17 cellular contexts compared by ENCODE assay signal in genomic region chr14:94177806-94178205, GRCh38. TPM values are rescaled to one million over a fixed set of nuclear protein-coding genes. Genes with fewer than 3 reads are reported as not detected.
DNase-seq lines count a peak whose midpoint lies in the region; ATAC-seq and TF ChIP-seq lines count a peak whose summit lies in the region.
"Had no signal": no experiment of that assay in that cellular context is flagged by ENCODE, and none has a peak within 500 bp of the region (broad histone marks: within the 10 kb centered on the region; RNA-seq: fewer than 3 reads in every experiment).

No MANE protein-coding gene starts in this region.

- H3K36me3 ChIP-seq in PC-3 (ENCODE audit: low read depth, low read length), result no peaks in the 10 kb centered on the region
- no peaks in the 10 kb centered on the region for H3K36me3 ChIP-seq in psoas muscle (ENCODE audit: insufficient read depth in 1 of 2, low read depth in 1 of 2)

- H3K9me3 ChIP-seq in PC-3 (ENCODE audit: low read length) (no peaks in the 10 kb centered on the region), psoas muscle (no peaks in the 10 kb centered on the region)
- H3K9me3 ChIP-seq: Caco-2 had no signal

- BruUV-seq in PC-3 (replicated peaks; lab: Mats Ljungman, UMichigan), result no TSS peak

- no peak overlapping the region for H3K9ac ChIP-seq in PC-3 (ENCODE audit: low read length)

- CTCF ChIA-PET in PC-3 (lab: Charles Lee), result no interaction called here

- H4K20me1 ChIP-seq in PC-3 (ENCODE audit: low read length), result peaks cover 8% of the 10 kb centered on the region; the same call in 1 of the 2 replicates

- no peak overlapping the region for H3K4me2 ChIP-seq in PC-3 (ENCODE audit: low read length)
- H3K4me2 ChIP-seq: PC-9 had no signal

- H3K27me3 ChIP-seq in PC-3 (ENCODE audit: low read length), result peaks cover 58% of the 10 kb centered on the region
- peaks cover 0 to 40% (median 3%) of the 10 kb centered on the region in 3 donors for H3K27me3 ChIP-seq in psoas muscle (ENCODE audit: insufficient read depth in 3 of 3, low read length in 2 of 3)

- no peak for DNase-seq in activated T-cell treated with anti-CD3 and anti-CD28 coated beads, Interleukin-2, amount 50 U/mL, for 4 hours
- no peak for DNase-seq in activated T-cell treated with anti-CD3 and anti-CD28 coated beads for 4 hours
- peak; percentile 9 for DNase-seq in PC-3
- no peak for DNase-seq in epithelial cell of prostate (ENCODE audit: low read depth, low spot score)
- no peak for DNase-seq in type B pancreatic cell (ENCODE audit: extremely low spot score, unreplicated experiment)
- no peak for DNase-seq in psoas muscle
- no peak for DNase-seq in Right ventricle myocardium inferior (ENCODE audit: missing footprints)
- no peak for DNase-seq in activated T-helper 2 cell treated with anti-CD3 and anti-CD28 coated beads, Interferon-gamma antibody, Interleukin-2, Interleukin-4, amounts not matched to agents 10 μg/mL and 5 μg/mL and 100 μg/mL, durations not matched to agents 14 hours and 24 hours and 36 hours (ENCODE audit: low spot score)
- DNase-seq: Caco-2, DMS53, KBM-7, NCI-H1048, NCI-H146, NCI-H2227 treated with DMSO at 0.1 percent for 48 hours, NCI-H526 treated with DMSO at 0.1 percent for 48 hours, PC-9, SHP77 had no signal

- no peak overlapping the region for H3K4me3 ChIP-seq in PC-3 (ENCODE audit: low read length)
- no peak overlapping the region for H3K4me3 ChIP-seq in psoas muscle
- H3K4me3 ChIP-seq: PC-9 had no signal

- peaks cover 13% of the 10 kb centered on the region for H3K27me3 Mint-ChIP-seq in activated T-cell treated with anti-CD3 and anti-CD28 coated beads, Interleukin-2, amount 50 U/mL, for 4 hours (ENCODE audit: low read depth)
- H3K27me3 Mint-ChIP-seq in type B pancreatic cell, result peaks cover 71% of the 10 kb centered on the region
- peaks cover 42% of the 10 kb centered on the region for H3K27me3 Mint-ChIP-seq in activated T-helper 2 cell treated with anti-CD3 and anti-CD28 coated beads, Interferon-gamma antibody, Interleukin-2, Interleukin-4, amounts not matched to agents 10 μg/mL and 5 μg/mL and 100 μg/mL, durations not matched to agents 14 hours and 24 hours and 36 hours (ENCODE audit: low read depth)

- H3K79me2 ChIP-seq in PC-3 (ENCODE audit: low read length), result no peaks in the 10 kb centered on the region

- ATAC-seq in activated T-cell treated with anti-CD3 and anti-CD28 coated beads, Interleukin-2, amount 50 U/mL, for 4 hours, result no peak
- ATAC-seq in PC-3, result no peak
- ATAC-seq in psoas muscle, result no peak
- ATAC-seq in Right ventricle myocardium inferior, result no peak

- no peaks in the 10 kb centered on the region for H3F3A ChIP-seq in PC-3 (ENCODE audit: low read length, unreplicated experiment)

- peaks cover 34% of the 10 kb centered on the region for H3K4me1 Mint-ChIP-seq in activated T-cell treated with anti-CD3 and anti-CD28 coated beads, Interleukin-2, amount 50 U/mL, for 4 hours (ENCODE audit: low read depth)
- no peaks in the 10 kb centered on the region for H3K4me1 Mint-ChIP-seq in type B pancreatic cell (ENCODE audit: unreplicated experiment)
- H3K4me1 Mint-ChIP-seq in activated T-helper 2 cell treated with anti-CD3 and anti-CD28 coated beads, Interferon-gamma antibody, Interleukin-2, Interleukin-4, amounts not matched to agents 10 μg/mL and 5 μg/mL and 100 μg/mL, durations not matched to agents 14 hours and 24 hours and 36 hours (ENCODE audit: low read depth), result peaks cover 28% of the 10 kb centered on the region

- peak overlapping the region; percentile 9 for H3K4me3 Mint-ChIP-seq in activated T-cell treated with anti-CD3 and anti-CD28 coated beads, Interleukin-2, amount 50 U/mL, for 4 hours
- no peak overlapping the region for H3K4me3 Mint-ChIP-seq in type B pancreatic cell
- H3K4me3 Mint-ChIP-seq in activated T-helper 2 cell treated with anti-CD3 and anti-CD28 coated beads, Interferon-gamma antibody, Interleukin-2, Interleukin-4, amounts not matched to agents 10 μg/mL and 5 μg/mL and 100 μg/mL, durations not matched to agents 14 hours and 24 hours and 36 hours (ENCODE audit: low read depth), result no peak overlapping the region

- no peaks in the 10 kb centered on the region for H3K9me2 ChIP-seq in PC-3 (replicated peaks; ENCODE audit: low read length)

- POLR2A ChIA-PET in PC-3 (lab: Charles Lee; ENCODE audit: unreplicated experiment), result no interaction called here

- H3K4me1 ChIP-seq in PC-3 (ENCODE audit: insufficient read depth, low read length) (no peaks in the 10 kb centered on the region), psoas muscle (peaks cover 4% of the 10 kb centered on the region)

- intact Hi-C loops in PC-3 (cut with micrococcal nuclease) (no loop called here), psoas muscle (cut with DNase I) (loop anchor here (5.0 kb wide), 2 partner anchors 41 to 141 kb away; no protein-coding TSS in a partner anchor), Right ventricle myocardium inferior (cut with DNase I) (no loop called here)
- intact Hi-C loops in activated T-helper 2 cell treated with anti-CD3 and anti-CD28 coated beads, Interferon-gamma antibody, Interleukin-2, Interleukin-4, amounts not matched to agents 10 μg/mL and 5 μg/mL and 100 μg/mL, durations not matched to agents 14 hours and 24 hours and 36 hours (cut with micrococcal nuclease), result loop anchor here (10.0 kb wide), 1 partner anchor 217 kb away; no protein-coding TSS in a partner anchor

- no peaks in the 10 kb centered on the region for H3K36me3 Mint-ChIP-seq in activated T-cell treated with anti-CD3 and anti-CD28 coated beads, Interleukin-2, amount 50 U/mL, for 4 hours (ENCODE audit: insufficient read depth)
- H3K36me3 Mint-ChIP-seq in type B pancreatic cell, result no peaks in the 10 kb centered on the region
- no peaks in the 10 kb centered on the region for H3K36me3 Mint-ChIP-seq in activated T-helper 2 cell treated with anti-CD3 and anti-CD28 coated beads, Interferon-gamma antibody, Interleukin-2, Interleukin-4, amounts not matched to agents 10 μg/mL and 5 μg/mL and 100 μg/mL, durations not matched to agents 14 hours and 24 hours and 36 hours (ENCODE audit: low read depth)

- H3K27ac Mint-ChIP-seq in type B pancreatic cell, result no peak overlapping the region
- H3K27ac Mint-ChIP-seq in activated T-helper 2 cell treated with anti-CD3 and anti-CD28 coated beads, Interferon-gamma antibody, Interleukin-2, Interleukin-4, amounts not matched to agents 10 μg/mL and 5 μg/mL and 100 μg/mL, durations not matched to agents 14 hours and 24 hours and 36 hours, result no peak overlapping the region

- H3K9me3 Mint-ChIP-seq in activated T-cell treated with anti-CD3 and anti-CD28 coated beads, Interleukin-2, amount 50 U/mL, for 4 hours, result no peaks in the 10 kb centered on the region
- no peaks in the 10 kb centered on the region for H3K9me3 Mint-ChIP-seq in type B pancreatic cell
- no peaks in the 10 kb centered on the region for H3K9me3 Mint-ChIP-seq in activated T-helper 2 cell treated with anti-CD3 and anti-CD28 coated beads, Interferon-gamma antibody, Interleukin-2, Interleukin-4, amounts not matched to agents 10 μg/mL and 5 μg/mL and 100 μg/mL, durations not matched to agents 14 hours and 24 hours and 36 hours

- TF ChIP-seq CTCF in PC-3 (conservative IDR thresholded peaks at IDR 0.05; ENCODE audit: low read depth, low read length), result no peak
- TF ChIP-seq CTCF in type B pancreatic cell (conservative IDR thresholded peaks at IDR 0.05), result peak; percentile 27
- TF ChIP-seq CTCF in psoas muscle (IDR thresholded peaks at IDR 0.05), result no peak

- H3K27ac ChIP-seq in PC-3 (ENCODE audit: low read length), result no peak overlapping the region
- peak overlapping the region; percentile 86 for H3K27ac ChIP-seq in epithelial cell of prostate
- H3K27ac ChIP-seq in psoas muscle, result no peak overlapping the region
- H3K27ac ChIP-seq: PC-9 had no signal

- WGBS in psoas muscle, 3 donors, result 77 to 88% (median 77%) methylated on average over 1 of the region's 1 CpG

- no peak overlapping the region for H2AFZ ChIP-seq in PC-3 (ENCODE audit: low read length)
- H2AFZ ChIP-seq: PC-9 had no signal

RNA-seq across cellular contexts. Expression of gene PPP4R4, which starts 3.7 kb away (rescaled TPM):
- 1 to 10 TPM; 2.0 to 4.2 (median 2.8) TPM for total RNA-seq in activated T-cell treated with anti-CD3 and anti-CD28 coated beads, Interleukin-2, amount 50 U/mL, for 4 hours
- total RNA-seq in PC-3 (2014; rRNA removed) (0.11 TPM in 1 of 2 replicates, not detected in the other), type B pancreatic cell (ENCODE audit: low replicate concordance) (1.3 and 1.9 TPM in 2 replicates), psoas muscle (under 1 TPM in 3 of 4 donors, not detected in 1; 0.13 to 0.73 (median 0.49) TPM), Right ventricle myocardium inferior (0.16 TPM)
- under 1 TPM; 0.01 to 0.25 (median 0.09) TPM for polyA plus RNA-seq in psoas muscle
- 1.2 and 1.8 TPM in 2 replicates for total RNA-seq in activated T-helper 2 cell treated with anti-CD3 and anti-CD28 coated beads, Interferon-gamma antibody, Interleukin-2, Interleukin-4, amounts not matched to agents 10 μg/mL and 5 μg/mL and 100 μg/mL, durations not matched to agents 14 hours and 24 hours and 36 hours
- total RNA-seq: PC-9 had no signal

RNA-seq across cellular contexts. Expression of gene IFI27L2, which starts 48.4 kb away (rescaled TPM):
- total RNA-seq in activated T-cell treated with anti-CD3 and anti-CD28 coated beads, Interleukin-2, amount 50 U/mL, for 4 hours, result 10 to 100 TPM; 19.3 to 26.4 (median 23.6) TPM
- total RNA-seq in PC-3 (2014; rRNA removed) (29.3 and 42.7 TPM in 2 replicates), type B pancreatic cell (ENCODE audit: low replicate concordance) (14.8 and 28.2 TPM in 2 replicates), psoas muscle (1 to 10 TPM; 5.3 to 6.9 (median 6.2) TPM), Right ventricle myocardium inferior (52.4 TPM)
- polyA plus RNA-seq in psoas muscle, result 10 to 100 TPM in 2 of 3 donors, 1 to 10 TPM in 1; 4.9 to 12.5 (median 12.2) TPM
- 47.4 and 48.8 TPM in 2 replicates for total RNA-seq in activated T-helper 2 cell treated with anti-CD3 and anti-CD28 coated beads, Interferon-gamma antibody, Interleukin-2, Interleukin-4, amounts not matched to agents 10 μg/mL and 5 μg/mL and 100 μg/mL, durations not matched to agents 14 hours and 24 hours and 36 hours

Comparison
In these comparisons a context has a peak if more than half of its experiments do, and no peak if none do; other contexts are left out.
1. intact Hi-C loops: an anchor here in psoas muscle (5.0 kb wide) and activated T-helper 2 cell treated with anti-CD3 and anti-CD28 coated beads, Interferon-gamma antibody, Interleukin-2, Interleukin-4, amounts not matched to agents 10 μg/mL and 5 μg/mL and 100 μg/mL, durations not matched to agents 14 hours and 24 hours and 36 hours (10.0 kb wide); none called in PC-3 and Right ventricle myocardium inferior.